Comparison of ENCODE assay signal across 2 cellular contexts in genomic region chr10:70742537-70743429, GRCh38.
TF ChIP-seq lines count a peak whose summit lies in the region.

No MANE protein-coding gene starts in this region.

TF ChIP-seq in K562, 482 proteins besides CTCF, POLR2A, EP300 and RAD21 (continued from another document and continues in another):
- TF ChIP-seq ZBTB33 (CRISPR knock-in tag; IDR thresholded peaks at IDR 0.05) (peak; percentile 27; the same call in 1 of the 2 replicates), ZNF224 (CRISPR knock-in tag; IDR thresholded peaks at IDR 0.05) (no peak), NFIX (CRISPR knock-in tag; IDR thresholded peaks at IDR 0.05; ENCODE audit: low read depth) (no peak), STAT5A (IDR thresholded peaks at IDR 0.05; ENCODE audit: borderline replicate concordance, low read length) (peak; percentile 85), CBX2 (IDR thresholded peaks at IDR 0.05; ENCODE audit: insufficient read depth, low read length, poor library complexity, severe bottlenecking) (no peak), NR2C1 (IDR thresholded peaks at IDR 0.05) (no peak), NR2C1 (tag; IDR thresholded peaks at IDR 0.05) (peak; percentile 74; the same call in 1 of the 2 replicates), TAF15 (IDR thresholded peaks at IDR 0.05; ENCODE audit: low read depth, low read length) (no peak), ZNF239 (CRISPR knock-in tag; IDR thresholded peaks at IDR 0.05) (0 out of 2 replicates have a peak, but pooled peaks have one; percentile 9), FUS (optimal IDR thresholded peaks at IDR 0.05; ENCODE audit: low read depth, low read length) (no peak), ARID3A (IDR thresholded peaks at IDR 0.05; ENCODE audit: borderline replicate concordance, low read depth, low read length) (0 out of 2 replicates have a peak, but pooled peaks have one; percentile 16), SMARCE1 (IDR thresholded peaks at IDR 0.05) (peak; percentile 70), ZNF311 (CRISPR knock-in tag; IDR thresholded peaks at IDR 0.05) (peak; percentile 50), TBL1XR1 (IDR thresholded peaks at IDR 0.05; ENCODE audit: low read length in 2 of 2) (peak in 1 of 2 experiments; percentile 82; a peak in 2 of 4 replicates), ZFP36 (IDR thresholded peaks at IDR 0.05; ENCODE audit: low read depth, low read length, partially characterized antibody) (peak; percentile 66), MIER1 (IDR thresholded peaks at IDR 0.05; ENCODE audit: low read depth) (peak; percentile 67; the same call in 1 of the 2 replicates), ZKSCAN8 (CRISPR knock-in tag; IDR thresholded peaks at IDR 0.05) (peak; percentile 64; the same call in 1 of the 2 replicates), NFRKB (IDR thresholded peaks at IDR 0.05; ENCODE audit: low read depth) (peak; percentile 77), KHSRP (IDR thresholded peaks at IDR 0.05) (no peak), HNRNPL (IDR thresholded peaks at IDR 0.05; ENCODE audit: low read depth, low read length) (no peak), ZNF280B (CRISPR knock-in tag; IDR thresholded peaks at IDR 0.05) (peak; percentile 12; the same call in 1 of the 2 replicates), NR2C2 (CRISPR knock-in tag; IDR thresholded peaks at IDR 0.05) (no peak), NR2C2 (tag; IDR thresholded peaks at IDR 0.05) (peak; percentile 69), TEAD4 (IDR thresholded peaks at IDR 0.05; ENCODE audit: low read length) (peak; percentile 71; the same call in 1 of the 2 replicates), TEAD4 (CRISPR knock-in tag; IDR thresholded peaks at IDR 0.05; ENCODE audit: borderline replicate concordance) (no peak)
- TF ChIP-seq, protein P1, sequence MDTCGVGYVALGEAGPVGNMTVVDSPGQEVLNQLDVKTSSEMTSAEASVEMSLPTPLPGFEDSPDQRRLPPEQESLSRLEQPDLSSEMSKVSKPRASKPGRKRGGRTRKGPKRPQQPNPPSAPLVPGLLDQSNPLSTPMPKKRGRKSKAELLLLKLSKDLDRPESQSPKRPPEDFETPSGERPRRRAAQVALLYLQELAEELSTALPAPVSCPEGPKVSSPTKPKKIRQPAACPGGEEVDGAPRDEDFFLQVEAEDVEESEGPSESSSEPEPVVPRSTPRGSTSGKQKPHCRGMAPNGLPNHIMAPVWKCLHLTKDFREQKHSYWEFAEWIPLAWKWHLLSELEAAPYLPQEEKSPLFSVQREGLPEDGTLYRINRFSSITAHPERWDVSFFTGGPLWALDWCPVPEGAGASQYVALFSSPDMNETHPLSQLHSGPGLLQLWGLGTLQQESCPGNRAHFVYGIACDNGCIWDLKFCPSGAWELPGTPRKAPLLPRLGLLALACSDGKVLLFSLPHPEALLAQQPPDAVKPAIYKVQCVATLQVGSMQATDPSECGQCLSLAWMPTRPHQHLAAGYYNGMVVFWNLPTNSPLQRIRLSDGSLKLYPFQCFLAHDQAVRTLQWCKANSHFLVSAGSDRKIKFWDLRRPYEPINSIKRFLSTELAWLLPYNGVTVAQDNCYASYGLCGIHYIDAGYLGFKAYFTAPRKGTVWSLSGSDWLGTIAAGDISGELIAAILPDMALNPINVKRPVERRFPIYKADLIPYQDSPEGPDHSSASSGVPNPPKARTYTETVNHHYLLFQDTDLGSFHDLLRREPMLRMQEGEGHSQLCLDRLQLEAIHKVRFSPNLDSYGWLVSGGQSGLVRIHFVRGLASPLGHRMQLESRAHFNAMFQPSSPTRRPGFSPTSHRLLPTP (IDR thresholded peaks at IDR 0.05; ENCODE audit: borderline replicate concordance, extremely low read depth, insufficient read length): no peak

TF ChIP-seq in WTC11, 78 proteins besides CTCF, POLR2A, EP300 and RAD21 (continued from another document):
- no peak for TF ChIP-seq ATF3 (CRISPR knock-in tag; conservative IDR thresholded peaks at IDR 0.05)
- no peak for TF ChIP-seq FOXP1 (CRISPR knock-in tag; IDR thresholded peaks at IDR 0.05; ENCODE audit: borderline replicate concordance)
- TF ChIP-seq CDX4 (CRISPR knock-in tag; IDR thresholded peaks at IDR 0.05; ENCODE audit: borderline replicate concordance): no peak
- TF ChIP-seq, protein P2, sequence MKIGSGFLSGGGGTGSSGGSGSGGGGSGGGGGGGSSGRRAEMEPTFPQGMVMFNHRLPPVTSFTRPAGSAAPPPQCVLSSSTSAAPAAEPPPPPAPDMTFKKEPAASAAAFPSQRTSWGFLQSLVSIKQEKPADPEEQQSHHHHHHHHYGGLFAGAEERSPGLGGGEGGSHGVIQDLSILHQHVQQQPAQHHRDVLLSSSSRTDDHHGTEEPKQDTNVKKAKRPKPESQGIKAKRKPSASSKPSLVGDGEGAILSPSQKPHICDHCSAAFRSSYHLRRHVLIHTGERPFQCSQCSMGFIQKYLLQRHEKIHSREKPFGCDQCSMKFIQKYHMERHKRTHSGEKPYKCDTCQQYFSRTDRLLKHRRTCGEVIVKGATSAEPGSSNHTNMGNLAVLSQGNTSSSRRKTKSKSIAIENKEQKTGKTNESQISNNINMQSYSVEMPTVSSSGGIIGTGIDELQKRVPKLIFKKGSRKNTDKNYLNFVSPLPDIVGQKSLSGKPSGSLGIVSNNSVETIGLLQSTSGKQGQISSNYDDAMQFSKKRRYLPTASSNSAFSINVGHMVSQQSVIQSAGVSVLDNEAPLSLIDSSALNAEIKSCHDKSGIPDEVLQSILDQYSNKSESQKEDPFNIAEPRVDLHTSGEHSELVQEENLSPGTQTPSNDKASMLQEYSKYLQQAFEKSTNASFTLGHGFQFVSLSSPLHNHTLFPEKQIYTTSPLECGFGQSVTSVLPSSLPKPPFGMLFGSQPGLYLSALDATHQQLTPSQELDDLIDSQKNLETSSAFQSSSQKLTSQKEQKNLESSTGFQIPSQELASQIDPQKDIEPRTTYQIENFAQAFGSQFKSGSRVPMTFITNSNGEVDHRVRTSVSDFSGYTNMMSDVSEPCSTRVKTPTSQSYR (CRISPR knock-in tag; IDR thresholded peaks at IDR 0.05): no peak
- TF ChIP-seq TEAD4 (CRISPR knock-in tag; IDR thresholded peaks at IDR 0.05): no peak
- no peak for TF ChIP-seq MYBL2 (CRISPR knock-in tag; IDR thresholded peaks at IDR 0.05)
- TF ChIP-seq STAT6 (CRISPR knock-in tag; conservative IDR thresholded peaks at IDR 0.05; ENCODE audit: low read depth): no peak
TF ChIP-seq in WTC11: peak in this region for 0.
